ENCODE assay signal across 16 cellular contexts in the genomic region with DNA sequence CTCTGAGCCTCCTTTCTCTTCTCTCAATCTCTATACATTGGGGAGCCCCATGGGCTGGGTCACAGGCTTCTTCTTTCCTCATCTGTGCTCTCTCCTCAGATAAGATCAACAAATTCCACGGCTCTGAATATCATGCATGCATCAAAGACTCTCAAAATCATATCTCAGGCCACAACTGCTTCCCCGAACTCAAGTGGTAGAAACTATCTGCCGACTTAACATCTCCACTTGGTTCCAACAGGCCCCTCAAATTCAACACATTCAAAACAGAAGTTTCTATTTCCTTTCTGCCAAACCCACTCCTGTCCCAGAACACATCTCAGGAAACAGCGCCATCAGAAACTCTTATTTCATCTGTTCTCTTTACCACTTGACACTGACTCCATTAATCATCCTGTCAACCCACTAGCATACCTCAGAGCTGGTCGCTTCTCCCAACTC. TPM values are rescaled to one million over a fixed set of nuclear protein-coding genes. Genes with fewer than 3 reads are reported as not detected.
DNase-seq lines count a peak whose midpoint lies in the region; ATAC-seq and TF ChIP-seq lines count a peak whose summit lies in the region.
"Had no signal": no experiment of that assay in that cellular context is flagged by ENCODE, and none has a peak within 500 bp of the region (broad histone marks: within the 10 kb centered on the region; RNA-seq: fewer than 3 reads in every experiment).

No MANE protein-coding gene starts in this region.

- H4K8ac ChIP-seq in trophoblast cell (ENCODE audit: low read depth, low read length) = no peak overlapping the region

- no peak overlapping the region for H3K9ac ChIP-seq in trophoblast cell (ENCODE audit: low read length)

- H3K27ac ChIP-seq in trophoblast cell (ENCODE audit: low read depth, low read length) = peak overlapping the region; percentile 80
- H3K27ac ChIP-seq: sigmoid colon, SJSA1, testis had no signal

- H3K79me1 ChIP-seq in trophoblast cell (ENCODE audit: low read length) = peaks cover 9% of the 10 kb centered on the region

- peaks cover 10 to 12% of the 10 kb centered on the region in 2 experiments for H3K4me1 ChIP-seq in trophoblast cell (ENCODE audit: control insufficient read depth in 1 of 2, insufficient read depth in 2 of 2, low read length in 2 of 2)
- H3K4me1 ChIP-seq: sigmoid colon, SJSA1, testis had no signal

- no peak overlapping the region for H3K18ac ChIP-seq in trophoblast cell (ENCODE audit: low read length)

- no peak overlapping the region for H2AFZ ChIP-seq in trophoblast cell (ENCODE audit: insufficient read depth, low read length, poor library complexity)

- H3K27me3 Mint-ChIP-seq in activated CD4-positive, alpha-beta T cell treated with anti-CD3 and anti-CD28 coated beads for 36 hours = no peaks in the 10 kb centered on the region
- H3K27me3 Mint-ChIP-seq in activated CD8-positive, alpha-beta T cell treated with anti-CD3 and anti-CD28 coated beads for 36 hours = no peaks in the 10 kb centered on the region

- H3K36me3 Mint-ChIP-seq in activated CD4-positive, alpha-beta T cell treated with anti-CD3 and anti-CD28 coated beads for 36 hours (ENCODE audit: low read depth) = peaks cover 37% of the 10 kb centered on the region
- peaks cover 39% of the 10 kb centered on the region for H3K36me3 Mint-ChIP-seq in activated CD8-positive, alpha-beta T cell treated with anti-CD3 and anti-CD28 coated beads for 36 hours (ENCODE audit: low read depth)

- ATAC-seq in activated CD4-positive, alpha-beta T cell treated with anti-CD3 and anti-CD28 coated beads for 36 hours = peak; percentile 79
- peak; percentile 74 for ATAC-seq in activated CD8-positive, alpha-beta T cell treated with anti-CD3 and anti-CD28 coated beads for 36 hours

- H3K36me3 ChIP-seq in trophoblast cell (ENCODE audit: control insufficient read depth in 1 of 2, insufficient read depth in 2 of 2, low read length in 2 of 2) = peaks cover 11 to 12% of the 10 kb centered on the region in 2 experiments

- H2BK12ac ChIP-seq in trophoblast cell (ENCODE audit: low read length) = no peak overlapping the region

- H2AK5ac ChIP-seq in trophoblast cell (ENCODE audit: low read length) = no peak overlapping the region

- peaks cover 27% of the 10 kb centered on the region for H3K4me1 Mint-ChIP-seq in activated CD4-positive, alpha-beta T cell treated with anti-CD3 and anti-CD28 coated beads for 36 hours
- H3K4me1 Mint-ChIP-seq in activated CD8-positive, alpha-beta T cell treated with anti-CD3 and anti-CD28 coated beads for 36 hours (ENCODE audit: low read depth) = peaks cover 25% of the 10 kb centered on the region

- CTCF ChIA-PET in activated CD4-positive, alpha-beta T cell treated with anti-CD3 and anti-CD28 coated beads for 36 hours (lab: Charles Lee) = interaction anchor here (1.2 kb wide), 1 partner anchor 18 kb away, joined by 4 read pairs; no protein-coding TSS in a partner anchor
- CTCF ChIA-PET in HEK293T (lab: Yijun Ruan, JAX) = no interaction called here
- CTCF ChIA-PET in activated CD8-positive, alpha-beta T cell treated with anti-CD3 and anti-CD28 coated beads for 36 hours (lab: Charles Lee) = no interaction called here

- no peak overlapping the region for H3K4ac ChIP-seq in trophoblast cell (ENCODE audit: low read depth, low read length)

- POLR2A ChIA-PET in activated CD4-positive, alpha-beta T cell treated with anti-CD3 and anti-CD28 coated beads for 36 hours (lab: Charles Lee) = no interaction called here
- POLR2A ChIA-PET in HEK293T (lab: Yijun Ruan, JAX) = no interaction called here
- POLR2A ChIA-PET in activated CD8-positive, alpha-beta T cell treated with anti-CD3 and anti-CD28 coated beads for 36 hours (lab: Charles Lee) = interaction anchor here (0.7 to 1.7 kb wide), 2 partner anchors 17 to 319 kb away, joined by 3 to 5 read pairs; partner anchors contain the start of gene DDX59

- peaks cover 3% of the 10 kb centered on the region for H3K79me2 ChIP-seq in trophoblast cell (ENCODE audit: control insufficient read depth, insufficient read depth, low read length, poor library complexity)

- H3K9me3 ChIP-seq in trophoblast cell (ENCODE audit: insufficient read depth, low read depth, low read length) = peaks cover 1% of the 10 kb centered on the region
- H3K9me3 ChIP-seq: sigmoid colon, SJSA1, testis had no signal

- H4K91ac ChIP-seq in trophoblast cell (ENCODE audit: low read depth, low read length) = peak overlapping the region; percentile 88

- H3K4me3 ChIP-seq in trophoblast cell (ENCODE audit: low read depth, low read length) = no peak overlapping the region
- H3K4me3 ChIP-seq: sigmoid colon, SJSA1, testis had no signal

- no peak for TF ChIP-seq CTCF in activated CD8-positive, alpha-beta T cell treated with anti-CD3 and anti-CD28 coated beads for 36 hours (IDR thresholded peaks at IDR 0.05)

- DNase-seq in activated CD4-positive, alpha-beta T cell treated with anti-CD3 and anti-CD28 coated beads for 36 hours = no peak
- DNase-seq in activated CD4-positive, alpha-beta T cell treated with anti-CD3 and anti-CD28 coated beads for 1 hour = no peak
- DNase-seq in HEK293T (ENCODE audit: extremely low spot score) (no peak), trophoblast cell (peak in 1 of 2 donors; percentile 57), hypothalamus (lab: John Stamatoyannopoulos, UW) (no peak), NCI-H1436 (lab: John Stamatoyannopoulos, UW) (no peak), NOMO-1 treated with dmso at 0.1 percent for 144 hours (lab: John Stamatoyannopoulos, UW; ENCODE audit: unreplicated experiment) (no peak)
- DNase-seq in activated CD8-positive, alpha-beta T cell treated with anti-CD3 and anti-CD28 coated beads for 36 hours = no peak
- DNase-seq: 8988T, amygdala, DMS 273 treated with DMSO at 0.1 percent for 48 hours, NCI-H1436 treated with DMSO at 0.1 percent for 48 hours, NCI-H774, sigmoid colon, testis had no signal

- peak overlapping the region; percentile 15 for H2BK5ac ChIP-seq in trophoblast cell (ENCODE audit: low read depth, low read length, poor library complexity)

- no peaks in the 10 kb centered on the region for H3K9me3 Mint-ChIP-seq in activated CD4-positive, alpha-beta T cell treated with anti-CD3 and anti-CD28 coated beads for 36 hours (ENCODE audit: low read depth)
- no peaks in the 10 kb centered on the region for H3K9me3 Mint-ChIP-seq in activated CD8-positive, alpha-beta T cell treated with anti-CD3 and anti-CD28 coated beads for 36 hours

- no peak overlapping the region for H4K12ac ChIP-seq in trophoblast cell (ENCODE audit: low read depth, low read length)

- H3K14ac ChIP-seq in trophoblast cell (ENCODE audit: low read length) = no peak overlapping the region

- H3K23ac ChIP-seq in trophoblast cell (ENCODE audit: low read length) = no peak overlapping the region

- intact Hi-C loops in activated CD4-positive, alpha-beta T cell treated with anti-CD3 and anti-CD28 coated beads for 36 hours (cut with DNase I, micrococcal nuclease) = no loop called here
- intact Hi-C loops in activated CD8-positive, alpha-beta T cell treated with anti-CD3 and anti-CD28 coated beads for 36 hours (cut with micrococcal nuclease) = no loop called here

- H3K4me3 Mint-ChIP-seq in activated CD4-positive, alpha-beta T cell treated with anti-CD3 and anti-CD28 coated beads for 36 hours = no peak overlapping the region
- no peak overlapping the region for H3K4me3 Mint-ChIP-seq in activated CD8-positive, alpha-beta T cell treated with anti-CD3 and anti-CD28 coated beads for 36 hours

- peak overlapping the region; percentile 17 for H2BK120ac ChIP-seq in trophoblast cell (ENCODE audit: insufficient read depth, low read length, poor library complexity)

- no peaks in the 10 kb centered on the region for H3K27me3 ChIP-seq in trophoblast cell (ENCODE audit: insufficient read depth, low read length)
- H3K27me3 ChIP-seq: sigmoid colon, SJSA1, testis had no signal

- H3K4me2 ChIP-seq in trophoblast cell (ENCODE audit: low read length) = no peak overlapping the region

- WGBS in trophoblast cell (ENCODE audit: extremely low coverage, insufficient coverage, insufficient read length) = no CpG with 5 or more reads among the region's 5 CpGs

- H3K27ac Mint-ChIP-seq in activated CD4-positive, alpha-beta T cell treated with anti-CD3 and anti-CD28 coated beads for 36 hours = peak overlapping the region; percentile 72
- peak overlapping the region; percentile 84 for H3K27ac Mint-ChIP-seq in activated CD8-positive, alpha-beta T cell treated with anti-CD3 and anti-CD28 coated beads for 36 hours

TF ChIP-seq in HEK293T, 16 proteins besides CTCF, POLR2A, EP300 and RAD21:
- TF ChIP-seq, protein P1, sequence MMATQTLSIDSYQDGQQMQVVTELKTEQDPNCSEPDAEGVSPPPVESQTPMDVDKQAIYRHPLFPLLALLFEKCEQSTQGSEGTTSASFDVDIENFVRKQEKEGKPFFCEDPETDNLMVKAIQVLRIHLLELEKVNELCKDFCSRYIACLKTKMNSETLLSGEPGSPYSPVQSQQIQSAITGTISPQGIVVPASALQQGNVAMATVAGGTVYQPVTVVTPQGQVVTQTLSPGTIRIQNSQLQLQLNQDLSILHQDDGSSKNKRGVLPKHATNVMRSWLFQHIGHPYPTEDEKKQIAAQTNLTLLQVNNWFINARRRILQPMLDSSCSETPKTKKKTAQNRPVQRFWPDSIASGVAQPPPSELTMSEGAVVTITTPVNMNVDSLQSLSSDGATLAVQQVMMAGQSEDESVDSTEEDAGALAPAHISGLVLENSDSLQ (IDR thresholded peaks at IDR 0.05) = peak; percentile 67
- no peak for TF ChIP-seq FOXK2 (IDR thresholded peaks at IDR 0.05)

RNA-seq across cellular contexts. Expression of gene DDX59, which starts 16.7 kb away (rescaled TPM):
- total RNA-seq in activated CD4-positive, alpha-beta T cell treated with anti-CD3 and anti-CD28 coated beads for 36 hours = 10 to 100 TPM; 17.4 to 19.4 TPM
- 10 to 100 TPM; 22.5 to 23.8 TPM for total RNA-seq in activated CD8-positive, alpha-beta T cell treated with anti-CD3 and anti-CD28 coated beads for 36 hours
- 20.7 and 21.7 TPM in 2 replicates for polyA plus RNA-seq in trophoblast cell (2013)

RNA-seq across cellular contexts. Expression of gene KIF14, which starts 32.5 kb away (rescaled TPM):
- total RNA-seq in activated CD4-positive, alpha-beta T cell treated with anti-CD3 and anti-CD28 coated beads for 36 hours = 10 to 100 TPM; 14.8 to 14.9 TPM
- total RNA-seq in activated CD8-positive, alpha-beta T cell treated with anti-CD3 and anti-CD28 coated beads for 36 hours = 10 to 100 TPM; 13.7 to 13.9 TPM
- polyA plus RNA-seq in trophoblast cell (2013) = 11.4 and 12.3 TPM in 2 replicates
